In genomic region chr15:62902821-62903220, GRCh38 we compare ENCODE assay signal across 19 cellular contexts.
"Had no signal": no experiment of that assay in that cellular context is flagged by ENCODE, and none has a peak within 500 bp of the region (broad histone marks: within the 10 kb centered on the region; RNA-seq: fewer than 3 reads in every experiment).

No MANE protein-coding gene starts in this region.

- H3K4me1 ChIP-seq: lower lobe of right lung, prostate gland had no signal

- H3K4me3 Mint-ChIP-seq: activated naive CD8-positive, alpha-beta T cell; nephron had no signal

- DNase-seq: activated CD4-positive, alpha-beta T cell treated with anti-CD3 and anti-CD28 coated beads, Interleukin-2, amount 50 U/mL, for 4 hours; activated CD4-positive, CD25-positive, alpha-beta regulatory T cell treated with anti-CD3 and anti-CD28 coated beads, Interleukin-2, amount 50 U/mL, for 72 hours; activated gamma-delta T cell; effector CD4-positive, alpha-beta T cell; left colon; lower lobe of right lung; midbrain; occipital lobe; stimulated activated CD4-positive, alpha-beta T cell treated with anti-CD3 and anti-CD28 coated beads, Interleukin-12 subunit alpha, Interleukin-12 subunit beta, amount 100 ng/mL, for 4 hours; stimulated activated CD4-positive, alpha-beta T cell treated with anti-CD3 and anti-CD28 coated beads, Interleukin-1b, Interleukin-23, amount 100 ng/mL, for 48 hours; stimulated activated CD8-positive, alpha-beta memory T cell treated with anti-CD3 and anti-CD28 coated beads, Interleukin-4, amount 100 ng/mL, for 48 hours; stimulated activated naive CD4-positive, alpha-beta T cell; T-helper 1 cell; T-helper 9 cell; tibial artery had no signal

- H3K27ac ChIP-seq: lower lobe of right lung, prostate gland, tibial artery had no signal

- H3K36me3 ChIP-seq: lower lobe of right lung, prostate gland, right atrium auricular region, tibial artery had no signal

- H3K9me3 ChIP-seq: lower lobe of right lung, prostate gland, right atrium auricular region, tibial artery had no signal

- H3K36me3 Mint-ChIP-seq: activated naive CD8-positive, alpha-beta T cell had no signal

- H3K9me3 Mint-ChIP-seq: nephron had no signal

- H3K4me3 ChIP-seq: lower lobe of right lung, prostate gland, right atrium auricular region, tibial artery had no signal

- H3K27ac Mint-ChIP-seq: activated naive CD8-positive, alpha-beta T cell had no signal

- H3K27me3 ChIP-seq: right atrium auricular region, tibial artery had no signal
